In genomic region chr14:70908918-70909641, GRCh38 we compare ENCODE assay signal across 8 cellular contexts. TPM values are rescaled to one million over a fixed set of nuclear protein-coding genes. Genes with fewer than 3 reads are reported as not detected.
DNase-seq lines count a peak whose midpoint lies in the region; ATAC-seq, FAIRE-seq and TF ChIP-seq lines count a peak whose summit lies in the region.

No MANE protein-coding gene starts in this region.

- H3K4me1 ChIP-seq in DND-41 (ENCODE audit: insufficient read depth, low read length) (peaks cover 38% of the 10 kb centered on the region), PC-3 (ENCODE audit: insufficient read depth, low read length) (peaks cover 19% of the 10 kb centered on the region), pancreas (peaks cover 0 to 10% (median 8%) of the 10 kb centered on the region in 3 donors)

- peak overlapping the region; percentile 66 for H3K27ac ChIP-seq in DND-41 (ENCODE audit: low read length)
- no peak overlapping the region for H3K27ac ChIP-seq in PC-3 (ENCODE audit: low read length)
- H3K27ac ChIP-seq in epithelial cell of prostate = peak overlapping the region; percentile 85
- peak overlapping the region in 2 of 4 donors; percentile 84 to 90 for H3K27ac ChIP-seq in pancreas

- no peaks in the 10 kb centered on the region for H3K9me2 ChIP-seq in PC-3 (replicated peaks; ENCODE audit: low read length)

- CTCF ChIA-PET in PC-3 (lab: Charles Lee) = no interaction called here

- H3K27me3 ChIP-seq in DND-41 (ENCODE audit: insufficient read depth, low read length, poor library complexity) (no peaks in the 10 kb centered on the region), PC-3 (ENCODE audit: low read length) (no peaks in the 10 kb centered on the region), pancreas (no peaks in the 10 kb centered on the region)

- H3K79me2 ChIP-seq in DND-41 (ENCODE audit: insufficient read depth, low read length) (peaks cover 68% of the 10 kb centered on the region), PC-3 (ENCODE audit: low read length) (peaks cover 59% of the 10 kb centered on the region)

- peak overlapping the region; percentile 72 for H3K9ac ChIP-seq in DND-41 (ENCODE audit: low read depth, low read length)
- peak overlapping the region; percentile 73 for H3K9ac ChIP-seq in PC-3 (ENCODE audit: low read length)

- POLR2A ChIA-PET in PC-3 (lab: Charles Lee; ENCODE audit: unreplicated experiment) = interaction anchor here (0.6 to 0.9 kb wide), 2 partner anchors 46 to 212 kb away, joined by 4 to 8 read pairs; no protein-coding TSS in a partner anchor

- FAIRE-seq in pancreas (lab: Jason Lieb, UNC) = no peak

- H3K9me3 ChIP-seq in DND-41 (ENCODE audit: insufficient read depth, low read length, severe bottlenecking) (no peaks in the 10 kb centered on the region), PC-3 (ENCODE audit: low read length) (no peaks in the 10 kb centered on the region), pancreas (no peaks in the 10 kb centered on the region)

- 26 to 35% methylated on average over 6 of the region's 6 CpGs for WGBS in pancreas, 2 donors

- H3K4me3 ChIP-seq in DND-41 (ENCODE audit: low read depth in 1 of 2, low read length in 2 of 2) = peak overlapping the region; percentile 90 to 96; a peak in 3 of 4 replicates
- H3K4me3 ChIP-seq in PC-3 (ENCODE audit: low read length) = peak overlapping the region; percentile 76
- peak overlapping the region; percentile 88 to 92 (median 90) for H3K4me3 ChIP-seq in pancreas

- H3K4me2 ChIP-seq in DND-41 (ENCODE audit: insufficient read depth, low read length) (peak overlapping the region; percentile 72), PC-3 (ENCODE audit: low read length) (peak overlapping the region; percentile 82)

- no peaks in the 10 kb centered on the region for H3F3A ChIP-seq in PC-3 (ENCODE audit: low read length, unreplicated experiment)

- TF ChIP-seq CTCF in DND-41 (IDR thresholded peaks at IDR 0.05; ENCODE audit: borderline replicate concordance, extremely low read depth, low read length, poor library complexity, severe bottlenecking) (no peak), PC-3 (conservative IDR thresholded peaks at IDR 0.05; ENCODE audit: low read depth, low read length) (no peak), pancreas (IDR thresholded peaks at IDR 0.05) (no peak)

- DNase-seq in DND-41 (no peak), PC-3 (no peak), epithelial cell of prostate (ENCODE audit: low read depth, low spot score) (no peak), pancreas (no peak), NCI-H1417 (lab: John Stamatoyannopoulos, UW) (no peak), Kasumi-1 (lab: John Stamatoyannopoulos, UW) (no peak), left colon (no peak)

- ATAC-seq in DND-41 (ENCODE audit: insufficient read depth, low read depth) (no peak), PC-3 (no peak), pancreas (no peak), left colon (no peak), GM18870 (IDR thresholded peaks at IDR 0.05; ENCODE audit: unreplicated experiment) (no peak)

- intact Hi-C loops in PC-3 (cut with micrococcal nuclease) (loop anchor here (2.0 to 5.0 kb wide), 2 partner anchors 113 to 550 kb away; partner anchors contain the start of gene COX16), pancreas (cut with DNase I) (no loop called here), left colon (cut with DNase I, micrococcal nuclease) (no loop called here)

- TSS peak; percentile 66 for BruUV-seq in PC-3 (replicated peaks; lab: Mats Ljungman, UMichigan)

- no peaks in the 10 kb centered on the region; the same call in 1 of the 2 replicates for H3K36me3 ChIP-seq in DND-41 (ENCODE audit: insufficient read depth, low read length)
- no peaks in the 10 kb centered on the region for H3K36me3 ChIP-seq in PC-3 (ENCODE audit: low read depth, low read length)
- H3K36me3 ChIP-seq in pancreas = no peaks in the 10 kb centered on the region

- peaks cover 34% of the 10 kb centered on the region for H4K20me1 ChIP-seq in DND-41 (ENCODE audit: insufficient read depth, low read length)
- H4K20me1 ChIP-seq in PC-3 (ENCODE audit: low read length) = peaks cover 42% of the 10 kb centered on the region

- H2AFZ ChIP-seq in DND-41 (ENCODE audit: low read depth, low read length) = peak overlapping the region; percentile 86; the same call in 1 of the 2 replicates
- peak overlapping the region; percentile 48 for H2AFZ ChIP-seq in PC-3 (ENCODE audit: low read length)

RNA-seq across cellular contexts. Expression of gene PCNX1, which starts 1.8 kb away (rescaled TPM):
- 21.5 and 23.3 TPM in 2 replicates for total RNA-seq in PC-3 (2014; rRNA removed)
- 10 to 100 TPM; 13.3 to 28.7 (median 17.7) TPM for total RNA-seq in pancreas
- 1 to 10 TPM; 5.0 to 7.5 TPM for polyA plus RNA-seq in pancreas
- 10 to 100 TPM; 24.5 to 32.8 TPM for total RNA-seq in left colon
